20 cellular contexts compared by ENCODE assay signal in the genomic region with DNA sequence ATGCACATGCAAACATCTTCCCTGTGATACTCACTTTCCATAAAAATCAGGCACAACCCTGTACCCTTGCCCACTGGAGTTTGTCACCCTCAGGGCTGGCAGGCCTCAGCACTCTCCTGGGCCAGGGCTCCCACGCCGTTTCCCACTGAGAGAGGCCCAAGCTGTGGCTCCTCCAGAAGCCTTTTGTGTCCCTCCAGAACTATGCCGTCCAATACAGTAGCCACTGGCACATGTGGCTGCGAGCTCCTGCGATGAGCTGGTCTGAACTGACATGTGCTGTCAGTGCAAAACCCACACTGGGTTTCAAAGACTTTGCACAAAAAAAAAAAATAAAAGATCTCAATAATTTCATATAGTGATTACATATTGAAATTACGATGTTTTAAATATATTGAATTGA.
"Had no signal": no experiment of that assay in that cellular context is flagged by ENCODE, and none has a peak within 500 bp of the region (broad histone marks: within the 10 kb centered on the region; RNA-seq: fewer than 3 reads in every experiment).

No MANE protein-coding gene starts in this region.

- H3K9ac ChIP-seq: KMS-11, SK-N-SH had no signal

- H3K27ac ChIP-seq: KMS-11, RWPE1 had no signal

- DNase-seq: IMR-90, Kasumi-1, MM.1S, NCI-H1092 treated with DMSO at 0.1 percent for 48 hours, NCI-H1436, NCI-H187, NCI-H2029, NCI-H2081 treated with DMSO at 0.1 percent for 48 hours, NCI-H2171, NCI-H226, NCI-H446, NCI-H510A, NCI-H524 treated with DMSO at 0.1 percent for 48 hours, NCI-H69, NCI-H774, SHP77, SK-N-SH, SW 1271 had no signal

- H3K4me2 ChIP-seq: KMS-11, SK-N-SH had no signal

- H3K9me3 ChIP-seq: SK-N-SH had no signal
